Comparison of ENCODE assay signal across 2 cellular contexts in genomic region chr6:52516943-52517342, GRCh38.
A peak's percentile ranks its signal among the peaks of the same experiment; 100 is the strongest.
TF ChIP-seq lines count a peak whose summit lies in the region.

No MANE protein-coding gene starts in this region.

TF ChIP-seq in A549, 52 proteins besides CTCF, POLR2A, EP300 and RAD21:
- TF ChIP-seq MAZ (IDR thresholded peaks at IDR 0.05; ENCODE audit: borderline replicate concordance, low read depth, low read length) = no peak
- no peak for TF ChIP-seq RCOR1 (IDR thresholded peaks at IDR 0.05; ENCODE audit: low read depth, low read length)
- TF ChIP-seq KDM5A (IDR thresholded peaks at IDR 0.05) = no peak
- no peak for TF ChIP-seq RARB (CRISPR knock-in tag; IDR thresholded peaks at IDR 0.05)
- no peak for TF ChIP-seq BHLHE40 (IDR thresholded peaks at IDR 0.05; ENCODE audit: low read depth, low read length)
- no peak for TF ChIP-seq HES2 (IDR thresholded peaks at IDR 0.05)
- TF ChIP-seq TFCP2L1 (CRISPR knock-in tag; IDR thresholded peaks at IDR 0.05) = no peak
- no peak for TF ChIP-seq ZFP36 (IDR thresholded peaks at IDR 0.05; ENCODE audit: borderline replicate concordance, partially characterized antibody)
- no peak for TF ChIP-seq REST (IDR thresholded peaks at IDR 0.05)
- no peak for TF ChIP-seq SMC3 (IDR thresholded peaks at IDR 0.05)
- no peak for TF ChIP-seq EHMT2 (IDR thresholded peaks at IDR 0.05; ENCODE audit: low read depth)
- TF ChIP-seq ZSCAN20 (CRISPR knock-in tag; IDR thresholded peaks at IDR 0.05) = no peak
- no peak for TF ChIP-seq HEYL (CRISPR knock-in tag; IDR thresholded peaks at IDR 0.05)

TF ChIP-seq in H1, 55 proteins besides CTCF, POLR2A, EP300 and RAD21:
- TF ChIP-seq TEAD4 (IDR thresholded peaks at IDR 0.05; ENCODE audit: low read depth, low read length) (no peak), TCF12 (IDR thresholded peaks at IDR 0.05; ENCODE audit: low read depth, low read length) (no peak), BCL11A (IDR thresholded peaks at IDR 0.05; ENCODE audit: low read depth in 2 of 2, low read length in 2 of 2) (no peak), KDM1A (IDR thresholded peaks at IDR 0.05; ENCODE audit: borderline replicate concordance, low read length) (0 out of 2 replicates have a peak, but pooled peaks have one; percentile 16)
